ENCODE assay signal across 1 cellular context in genomic region chr3:12907729-12908128, GRCh38.
TF ChIP-seq lines count a peak whose summit lies in the region.

No MANE protein-coding gene starts in this region.

TF ChIP-seq in WTC11, 78 proteins besides CTCF, POLR2A, EP300 and RAD21 (continued from another document):
- TF ChIP-seq ZNF671 (CRISPR knock-in tag; IDR thresholded peaks at IDR 0.05) (no peak), FOXJ3 (CRISPR knock-in tag; IDR thresholded peaks at IDR 0.05; ENCODE audit: borderline replicate concordance) (no peak), ATF6 (CRISPR knock-in tag; IDR thresholded peaks at IDR 0.05) (no peak), ESRRA (CRISPR knock-in tag; IDR thresholded peaks at IDR 0.05; ENCODE audit: borderline replicate concordance) (no peak), ZNF512 (CRISPR knock-in tag; IDR thresholded peaks at IDR 0.05; ENCODE audit: borderline replicate concordance) (no peak), ZNF416 (CRISPR knock-in tag; IDR thresholded peaks at IDR 0.05) (no peak), SMAD3 (CRISPR knock-in tag; IDR thresholded peaks at IDR 0.05; ENCODE audit: borderline replicate concordance) (no peak), ZNF121 (CRISPR knock-in tag; IDR thresholded peaks at IDR 0.05) (no peak), MXD4 (CRISPR knock-in tag; IDR thresholded peaks at IDR 0.05; ENCODE audit: borderline replicate concordance) (no peak)
